Comparison of ENCODE assay signal across 2 cellular contexts in the genomic region with DNA sequence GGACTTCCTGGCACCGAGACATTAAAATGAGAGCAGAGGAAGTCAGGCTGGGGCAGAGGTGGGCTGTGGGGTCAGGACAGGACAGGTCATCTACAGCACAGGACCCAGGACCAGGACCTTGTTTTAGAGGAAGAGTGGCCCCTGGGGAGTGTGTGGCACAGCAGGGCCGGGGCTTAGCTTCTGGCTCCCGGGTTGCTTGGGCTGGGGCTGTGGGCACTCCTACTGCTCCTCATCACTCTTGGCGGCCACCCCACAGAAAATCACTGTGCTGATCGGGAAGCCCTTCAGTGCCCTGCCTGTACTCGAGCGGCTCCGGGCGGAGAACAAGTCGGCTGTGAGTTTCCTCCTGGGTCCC.
TF ChIP-seq lines count a peak whose summit lies in the region.

No MANE protein-coding gene starts in this region.

TF ChIP-seq in liver, 16 proteins besides CTCF, POLR2A, EP300 and RAD21:
- TF ChIP-seq NR2F2 (IDR thresholded peaks at IDR 0.05), result peak; percentile 3
- TF ChIP-seq, protein P1, sequence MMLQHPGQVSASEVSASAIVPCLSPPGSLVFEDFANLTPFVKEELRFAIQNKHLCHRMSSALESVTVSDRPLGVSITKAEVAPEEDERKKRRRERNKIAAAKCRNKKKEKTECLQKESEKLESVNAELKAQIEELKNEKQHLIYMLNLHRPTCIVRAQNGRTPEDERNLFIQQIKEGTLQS (IDR thresholded peaks at IDR 0.05), result no peak

TF ChIP-seq in HepG2, 621 proteins besides CTCF, POLR2A, EP300 and RAD21:
- TF ChIP-seq DMAP1 (CRISPR knock-in tag; IDR thresholded peaks at IDR 0.05) (no peak), TAF15 (IDR thresholded peaks at IDR 0.05; ENCODE audit: low read depth, low read length, poor library complexity, severe bottlenecking) (no peak), ZNF670 (CRISPR knock-in tag; IDR thresholded peaks at IDR 0.05; ENCODE audit: borderline replicate concordance) (no peak), ZNF367 (CRISPR knock-in tag; IDR thresholded peaks at IDR 0.05; ENCODE audit: borderline replicate concordance) (no peak)
